ENCODE assay signal across 26 cellular contexts in genomic region chr15:69730281-69731235, GRCh38.
DNase-seq lines count a peak whose midpoint lies in the region; ATAC-seq, FAIRE-seq and TF ChIP-seq lines count a peak whose summit lies in the region.
"Had no signal": no experiment of that assay in that cellular context is flagged by ENCODE, and none has a peak within 500 bp of the region (broad histone marks: within the 10 kb centered on the region; RNA-seq: fewer than 3 reads in every experiment).

No MANE protein-coding gene starts in this region.

- H3K36me3 ChIP-seq in PC-9 (ENCODE audit: low read depth): no peaks in the 10 kb centered on the region
- H3K36me3 ChIP-seq: ascending aorta, heart right ventricle had no signal

- peaks cover 36% of the 10 kb centered on the region for H3K4me1 Mint-ChIP-seq in activated naive CD4-positive, alpha-beta T cell treated with anti-CD3 and anti-CD28 coated beads, Interleukin-2, amount 50 U/mL, for 24 hours
- peaks cover 11% of the 10 kb centered on the region for H3K4me1 Mint-ChIP-seq in activated naive CD4-positive, alpha-beta T cell treated with anti-CD3 and anti-CD28 coated beads for 36 hours (ENCODE audit: low read depth)
- H3K4me1 Mint-ChIP-seq in glutamatergic neuron (ENCODE audit: low read depth, unreplicated experiment): peaks cover 11% of the 10 kb centered on the region

- CTCF ChIA-PET in activated naive CD4-positive, alpha-beta T cell treated with anti-CD3 and anti-CD28 coated beads for 36 hours (lab: Charles Lee): interaction anchor here (0.5 to 0.8 kb wide), 6 partner anchors 13 to 368 kb away, joined by 3 read pairs; no protein-coding TSS in a partner anchor
- CTCF ChIA-PET in PC-9 (lab: Charles Lee): interaction anchor here (0.6 kb wide), 1 partner anchor 368 kb away, joined by 3 read pairs; no protein-coding TSS in a partner anchor

- no peaks in the 10 kb centered on the region for H3K9me3 Mint-ChIP-seq in activated naive CD4-positive, alpha-beta T cell treated with anti-CD3 and anti-CD28 coated beads, Interleukin-2, amount 50 U/mL, for 24 hours
- no peaks in the 10 kb centered on the region for H3K9me3 Mint-ChIP-seq in activated naive CD4-positive, alpha-beta T cell treated with anti-CD3 and anti-CD28 coated beads for 36 hours
- H3K9me3 Mint-ChIP-seq in glutamatergic neuron (ENCODE audit: unreplicated experiment): no peaks in the 10 kb centered on the region
- H3K9me3 Mint-ChIP-seq: naive thymus-derived CD8-positive, alpha-beta T cell had no signal

- no peaks in the 10 kb centered on the region for H3K79me2 ChIP-seq in PC-9 (ENCODE audit: low read depth)

- H4K20me1 ChIP-seq in PC-9 (ENCODE audit: insufficient read depth): no peaks in the 10 kb centered on the region

- intact Hi-C loops in activated naive CD4-positive, alpha-beta T cell treated with anti-CD3 and anti-CD28 coated beads for 36 hours (cut with micrococcal nuclease): no loop called here
- intact Hi-C loops in PC-9 (cut with micrococcal nuclease; ENCODE audit: unreplicated experiment): loop anchor here (5.0 kb wide), 1 partner anchor 362 kb away; no protein-coding TSS in a partner anchor

- H3K36me3 Mint-ChIP-seq in activated naive CD4-positive, alpha-beta T cell treated with anti-CD3 and anti-CD28 coated beads, Interleukin-2, amount 50 U/mL, for 24 hours: no peaks in the 10 kb centered on the region
- no peaks in the 10 kb centered on the region for H3K36me3 Mint-ChIP-seq in activated naive CD4-positive, alpha-beta T cell treated with anti-CD3 and anti-CD28 coated beads for 36 hours (ENCODE audit: low read depth)
- H3K36me3 Mint-ChIP-seq in glutamatergic neuron (ENCODE audit: unreplicated experiment): no peaks in the 10 kb centered on the region
- H3K36me3 Mint-ChIP-seq: activated CD8-positive, alpha-beta memory T cell treated with anti-CD3 and anti-CD28 coated beads, Interleukin-2, amount 10 ng/mL, durations not matched to agents 7 days and 5 days; activated naive CD4-positive, alpha-beta T cell treated with anti-CD3 and anti-CD28 coated beads, Interleukin-2, amount 50 U/mL, for 72 hours; naive thymus-derived CD8-positive, alpha-beta T cell had no signal

- H3K27me3 Mint-ChIP-seq in activated naive CD4-positive, alpha-beta T cell treated with anti-CD3 and anti-CD28 coated beads, Interleukin-2, amount 50 U/mL, for 24 hours: no peaks in the 10 kb centered on the region
- H3K27me3 Mint-ChIP-seq in activated naive CD4-positive, alpha-beta T cell treated with anti-CD3 and anti-CD28 coated beads for 36 hours (ENCODE audit: low read depth): no peaks in the 10 kb centered on the region
- H3K27me3 Mint-ChIP-seq in glutamatergic neuron (ENCODE audit: unreplicated experiment): no peaks in the 10 kb centered on the region

- no peak for ATAC-seq in HG03025 (IDR thresholded peaks at IDR 0.05; ENCODE audit: low FRiP score, unreplicated experiment)
- ATAC-seq: activated CD8-positive, alpha-beta memory T cell treated with anti-CD3 and anti-CD28 coated beads, Interleukin-2, amount 10 ng/mL, durations not matched to agents 7 days and 5 days; activated naive CD4-positive, alpha-beta T cell treated with anti-CD3 and anti-CD28 coated beads, Interleukin-2, amount 50 U/mL, for 72 hours; HCT116; heart right ventricle; left lobe of liver; naive thymus-derived CD8-positive, alpha-beta T cell had no signal

- BruUV-seq in PC-9 (replicated peaks; lab: Mats Ljungman, UMichigan): no TSS peak

- H3K4me2 ChIP-seq in PC-9: peak overlapping the region; percentile 48

- POLR2A ChIA-PET in PC-9 (lab: Charles Lee; ENCODE audit: unreplicated experiment): no interaction called here

- peak overlapping the region; percentile 81 for H3K27ac Mint-ChIP-seq in activated naive CD4-positive, alpha-beta T cell treated with anti-CD3 and anti-CD28 coated beads, Interleukin-2, amount 50 U/mL, for 24 hours
- no peak overlapping the region for H3K27ac Mint-ChIP-seq in activated naive CD4-positive, alpha-beta T cell treated with anti-CD3 and anti-CD28 coated beads for 36 hours
- H3K27ac Mint-ChIP-seq in glutamatergic neuron (ENCODE audit: unreplicated experiment): peak overlapping the region; percentile 14
- H3K27ac Mint-ChIP-seq: activated CD8-positive, alpha-beta memory T cell treated with anti-CD3 and anti-CD28 coated beads, Interleukin-2, amount 10 ng/mL, durations not matched to agents 7 days and 5 days; IgD-negative memory B cell had no signal

- H3F3A ChIP-seq in PC-9 (ENCODE audit: insufficient read depth, low read depth): peaks cover 16% of the 10 kb centered on the region; the same call in 1 of the 2 replicates

- H3K4me3 Mint-ChIP-seq in activated naive CD4-positive, alpha-beta T cell treated with anti-CD3 and anti-CD28 coated beads, Interleukin-2, amount 50 U/mL, for 24 hours: no peak overlapping the region
- H3K4me3 Mint-ChIP-seq in activated naive CD4-positive, alpha-beta T cell treated with anti-CD3 and anti-CD28 coated beads for 36 hours: no peak overlapping the region
- no peak overlapping the region for H3K4me3 Mint-ChIP-seq in glutamatergic neuron (ENCODE audit: unreplicated experiment)
- H3K4me3 Mint-ChIP-seq: activated CD8-positive, alpha-beta memory T cell treated with anti-CD3 and anti-CD28 coated beads, Interleukin-2, amount 10 ng/mL, durations not matched to agents 7 days and 5 days; IgD-negative memory B cell; naive thymus-derived CD8-positive, alpha-beta T cell had no signal

- no peak for FAIRE-seq in urothelium cell line (lab: Jason Lieb, UNC)

- peak overlapping the region; percentile 56; the same call in 1 of the 2 replicates for H2AFZ ChIP-seq in PC-9

- no peak overlapping the region for H3K4me3 ChIP-seq in PC-9
- H3K4me3 ChIP-seq: ascending aorta, heart right ventricle, SK-N-MC had no signal

- DNase-seq in activated naive CD4-positive, alpha-beta T cell treated with anti-CD3 and anti-CD28 coated beads for 36 hours: no peak
- DNase-seq in PC-9 (peak; percentile 34 to 63), glutamatergic neuron (peak; percentile 32), NCI-H2029 (lab: John Stamatoyannopoulos, UW) (no peak), urothelium cell line (ENCODE audit: low spot score) (no peak)
- DNase-seq: activated CD8-positive, alpha-beta memory T cell treated with anti-CD3 and anti-CD28 coated beads, Interleukin-2, amount 10 ng/mL, durations not matched to agents 7 days and 5 days; C1 segment of cervical spinal cord; caudate nucleus; EL; heart right ventricle; naive thymus-derived CD8-positive, alpha-beta T cell; NCI-H1105; NCI-H2081; NCI-H524 treated with DMSO at 0.1 percent for 48 hours; RPMI8226; stimulated activated CD4-positive, alpha-beta T cell treated with anti-CD3 and anti-CD28 coated beads, Interleukin-1b, Interleukin-23, amount 100 ng/mL, for 48 hours; substantia nigra; T-helper 2 cell had no signal

- TF ChIP-seq CTCF in PC-9 (conservative IDR thresholded peaks at IDR 0.05): no peak
- no peak for TF ChIP-seq CTCF in glutamatergic neuron (IDR thresholded peaks at IDR 0.05; ENCODE audit: partially characterized antibody, unreplicated experiment)

- H3K4me1 ChIP-seq in PC-9 (replicated peaks; ENCODE audit: insufficient read depth): peaks cover 19% of the 10 kb centered on the region
- H3K4me1 ChIP-seq: ascending aorta had no signal

- no peaks in the 10 kb centered on the region for H3K27me3 ChIP-seq in PC-9 (ENCODE audit: insufficient read depth, low read depth)
- H3K27me3 ChIP-seq: ascending aorta had no signal

- H3K9me3 ChIP-seq in PC-9 (ENCODE audit: insufficient read depth, low read depth): no peaks in the 10 kb centered on the region
- H3K9me3 ChIP-seq: ascending aorta, heart right ventricle had no signal

- no peaks in the 10 kb centered on the region for H3K9me2 ChIP-seq in PC-9 (ENCODE audit: insufficient read depth)

- peak overlapping the region; percentile 53 for H3K27ac ChIP-seq in PC-9
- H3K27ac ChIP-seq: ascending aorta, heart right ventricle, SK-N-MC had no signal

Comparison
In these comparisons a context has a peak if more than half of its experiments do, and no peak if none do; other contexts are left out.
1. DNase-seq: peak in PC-9 (2 of 2) and glutamatergic neuron (single experiment); none in activated naive CD4-positive, alpha-beta T cell treated with anti-CD3 and anti-CD28 coated beads for 36 hours (single experiment), NCI-H2029 (single experiment) and urothelium cell line (single experiment).